In the genomic region with DNA sequence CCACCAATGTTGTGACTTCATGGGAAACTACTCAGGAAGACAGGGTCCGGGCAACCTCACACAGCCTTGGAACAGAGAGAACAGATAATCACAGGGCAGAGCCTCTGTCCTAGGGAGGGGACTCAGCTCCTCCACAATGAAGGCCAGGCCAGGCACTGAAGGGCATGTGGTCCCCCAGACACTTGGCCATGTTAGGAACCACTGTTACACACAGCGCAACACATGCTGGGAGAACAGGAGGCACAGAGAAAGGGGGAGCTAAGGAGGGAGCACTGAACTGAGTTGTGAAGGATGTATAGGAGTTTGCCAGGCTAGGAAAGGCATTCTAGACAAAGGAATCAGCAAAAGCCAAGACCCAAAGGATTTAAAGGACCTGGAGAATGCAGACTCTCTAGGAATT, we compare ENCODE assay signal across 26 cellular contexts.
DNase-seq lines count a peak whose midpoint lies in the region; ATAC-seq and TF ChIP-seq lines count a peak whose summit lies in the region.
"Had no signal": no experiment of that assay in that cellular context is flagged by ENCODE, and none has a peak within 500 bp of the region (broad histone marks: within the 10 kb centered on the region; RNA-seq: fewer than 3 reads in every experiment).

No MANE protein-coding gene starts in this region.

- no peak for TF ChIP-seq POLR2A in spleen (IDR thresholded peaks at IDR 0.05)

- no peaks in the 10 kb centered on the region for H3K27me3 Mint-ChIP-seq in activated T-cell treated with anti-CD3 and anti-CD28 coated beads, Interleukin-2, amount 50 U/mL, for 4 hours (ENCODE audit: low read depth)
- peaks cover 12% of the 10 kb centered on the region for H3K27me3 Mint-ChIP-seq in T-helper 17 cell
- H3K27me3 Mint-ChIP-seq: stimulated activated naive CD8-positive, alpha-beta T cell treated with anti-CD3 and anti-CD28 coated beads, Interleukin-15, amount 100 ng/mL, for 72 hours had no signal

- peaks cover 0 to 36% (median 5%) of the 10 kb centered on the region in 6 donors for H3K4me1 ChIP-seq in spleen
- H3K4me1 ChIP-seq: transverse colon had no signal

- H3K4me3 ChIP-seq in spleen, result no peak overlapping the region
- H3K4me3 ChIP-seq: body of pancreas, HAP-1, heart right ventricle, transverse colon had no signal

- no peak for ATAC-seq in activated T-cell treated with anti-CD3 and anti-CD28 coated beads, Interleukin-2, amount 50 U/mL, for 4 hours
- no peak for ATAC-seq in T-helper 17 cell
- no peak for ATAC-seq in left lobe of liver
- ATAC-seq: body of pancreas; heart right ventricle; left colon; naive thymus-derived CD4-positive, alpha-beta T cell; Right ventricle myocardium inferior; sciatic nerve; stimulated activated naive CD8-positive, alpha-beta T cell treated with anti-CD3 and anti-CD28 coated beads, Interleukin-15, amount 100 ng/mL, for 72 hours had no signal

- H3K4me3 Mint-ChIP-seq in activated T-cell treated with anti-CD3 and anti-CD28 coated beads, Interleukin-2, amount 50 U/mL, for 4 hours, result no peak overlapping the region
- no peak overlapping the region for H3K4me3 Mint-ChIP-seq in T-helper 17 cell
- H3K4me3 Mint-ChIP-seq: CD8-positive, alpha-beta memory T cell; naive thymus-derived CD4-positive, alpha-beta T cell; stimulated activated naive CD8-positive, alpha-beta T cell treated with anti-CD3 and anti-CD28 coated beads, Interleukin-15, amount 100 ng/mL, for 72 hours had no signal

- peak overlapping the region; percentile 37 for H3K27ac Mint-ChIP-seq in T-helper 17 cell
- H3K27ac Mint-ChIP-seq: stimulated activated naive CD8-positive, alpha-beta T cell treated with anti-CD3 and anti-CD28 coated beads, Interleukin-15, amount 100 ng/mL, for 72 hours had no signal

- H3K36me3 ChIP-seq in spleen, result no peaks in the 10 kb centered on the region
- H3K36me3 ChIP-seq: HAP-1, heart right ventricle, transverse colon had no signal

- 82 to 89% (median 86%) methylated on average over 2 of the region's 2 CpGs for WGBS in spleen, 5 donors

- H3K27me3 ChIP-seq in spleen (replicated peaks in 1 of 7), result no peaks in the 10 kb centered on the region
- H3K27me3 ChIP-seq: body of pancreas, transverse colon had no signal

- peaks cover 14% of the 10 kb centered on the region for H3K4me1 Mint-ChIP-seq in activated T-cell treated with anti-CD3 and anti-CD28 coated beads, Interleukin-2, amount 50 U/mL, for 4 hours (ENCODE audit: low read depth)
- peaks cover 13% of the 10 kb centered on the region for H3K4me1 Mint-ChIP-seq in T-helper 17 cell

- H3K9me3 ChIP-seq in T-helper 17 cell (ENCODE audit: control insufficient read depth, low read length, poor library complexity, severe bottlenecking) (no peaks in the 10 kb centered on the region), spleen (no peaks in the 10 kb centered on the region)
- H3K9me3 ChIP-seq: body of pancreas, HAP-1, heart right ventricle, transverse colon had no signal

- no peak overlapping the region for H3K27ac ChIP-seq in spleen
- H3K27ac ChIP-seq: body of pancreas, heart right ventricle, transverse colon had no signal

- no peaks in the 10 kb centered on the region for H3K36me3 Mint-ChIP-seq in activated T-cell treated with anti-CD3 and anti-CD28 coated beads, Interleukin-2, amount 50 U/mL, for 4 hours (ENCODE audit: insufficient read depth)
- H3K36me3 Mint-ChIP-seq in T-helper 17 cell (ENCODE audit: low read depth), result no peaks in the 10 kb centered on the region
- H3K36me3 Mint-ChIP-seq: CD8-positive, alpha-beta memory T cell; naive thymus-derived CD4-positive, alpha-beta T cell had no signal

- intact Hi-C loops in spleen (cut with DNase I; ENCODE audit: low total_unique reads), result no loop called here

- DNase-seq in activated T-cell treated with anti-CD3 and anti-CD28 coated beads, Interleukin-2, amount 50 U/mL, for 1 hour, result peak; percentile 6
- DNase-seq in activated T-cell treated with anti-CD3 and anti-CD28 coated beads, Interleukin-2, amount 50 U/mL, for 4 hours, result no peak
- no peak for DNase-seq in T-helper 17 cell
- peak; percentile 29 for DNase-seq in left lobe of liver (ENCODE audit: low spot score)
- DNase-seq in spleen, result peak; percentile 41
- no peak for DNase-seq in NCI-H2196 treated with DMSO at 0.1 percent for 48 hours (lab: John Stamatoyannopoulos, UW; ENCODE audit: unreplicated experiment)
- DNase-seq in T1000 (lab: John Stamatoyannopoulos, UW), result no peak
- no peak for DNase-seq in SHP77 treated with DMSO at 0.1 percent for 48 hours (lab: John Stamatoyannopoulos, UW)
- DNase-seq: 8988T; body of pancreas; CD8-positive, alpha-beta memory T cell; effector CD4-positive, alpha-beta T cell; erythroblast; heart right ventricle; left colon; mesenchymal stem cell; naive thymus-derived CD4-positive, alpha-beta T cell; NCI-H1092 treated with DMSO at 0.1 percent for 48 hours; NCI-H1930; NCI-H226; OCI-M1 had no signal

- no peaks in the 10 kb centered on the region for H3K9me3 Mint-ChIP-seq in activated T-cell treated with anti-CD3 and anti-CD28 coated beads, Interleukin-2, amount 50 U/mL, for 4 hours
- H3K9me3 Mint-ChIP-seq: CD8-positive, alpha-beta memory T cell; naive thymus-derived CD4-positive, alpha-beta T cell; stimulated activated naive CD8-positive, alpha-beta T cell treated with anti-CD3 and anti-CD28 coated beads, Interleukin-15, amount 100 ng/mL, for 72 hours had no signal

- TF ChIP-seq CTCF in spleen (IDR thresholded peaks at IDR 0.05 in 8 of 11, conservative IDR thresholded peaks at IDR 0.05 in 3 of 11), result no peak

Comparison
In these comparisons a context has a peak if more than half of its experiments do, and no peak if none do; other contexts are left out.
1. DNase-seq: peak in activated T-cell treated with anti-CD3 and anti-CD28 coated beads, Interleukin-2, amount 50 U/mL, for 1 hour (single experiment), left lobe of liver (single experiment) and spleen (single experiment); none in activated T-cell treated with anti-CD3 and anti-CD28 coated beads, Interleukin-2, amount 50 U/mL, for 4 hours (single experiment), T-helper 17 cell (0 of 3), NCI-H2196 treated with DMSO at 0.1 percent for 48 hours (single experiment), T1000 (single experiment) and SHP77 treated with DMSO at 0.1 percent for 48 hours (single experiment).